Comparison of ENCODE assay signal across 26 cellular contexts in genomic region chr2:150449856-150450255, GRCh38. TPM values are rescaled to one million over a fixed set of nuclear protein-coding genes. Genes with fewer than 3 reads are reported as not detected.
DNase-seq lines count a peak whose midpoint lies in the region; ATAC-seq and TF ChIP-seq lines count a peak whose summit lies in the region.
"Had no signal": no experiment of that assay in that cellular context is flagged by ENCODE, and none has a peak within 500 bp of the region (broad histone marks: within the 10 kb centered on the region; RNA-seq: fewer than 3 reads in every experiment).

No MANE protein-coding gene starts in this region.

- ATAC-seq in DND-41 (ENCODE audit: insufficient read depth, low read depth) (peak; percentile 91), GM18867 (IDR thresholded peaks at IDR 0.05; ENCODE audit: unreplicated experiment) (no peak), HG03442 (IDR thresholded peaks at IDR 0.05; ENCODE audit: unreplicated experiment) (no peak), heart right ventricle (no peak)
- ATAC-seq: activated T-cell treated with anti-CD3 and anti-CD28 coated beads, Interleukin-2, amount 50 U/mL, for 72 hours; left colon had no signal

- no peak overlapping the region for H3K27ac ChIP-seq in ACC112 (ENCODE audit: low read depth, low read length)
- H3K27ac ChIP-seq in DND-41 (ENCODE audit: low read length): peak overlapping the region; percentile 78
- H3K27ac ChIP-seq in epithelial cell of prostate: peak overlapping the region; percentile 41
- H3K27ac ChIP-seq in heart right ventricle: no peak overlapping the region
- H3K27ac ChIP-seq: ascending aorta, thoracic aorta had no signal

- no peaks in the 10 kb centered on the region for H4K20me1 ChIP-seq in DND-41 (ENCODE audit: insufficient read depth, low read length)

- peak overlapping the region; percentile 29; the same call in 1 of the 2 replicates for H3K9ac ChIP-seq in DND-41 (ENCODE audit: low read depth, low read length)

- no peaks in the 10 kb centered on the region for H3K9me3 ChIP-seq in DND-41 (ENCODE audit: insufficient read depth, low read length, severe bottlenecking)
- H3K9me3 ChIP-seq in heart right ventricle: peaks cover 0 to 5% (median 0%) of the 10 kb centered on the region in 11 donors
- H3K9me3 ChIP-seq: ascending aorta, thoracic aorta had no signal

- H3K27me3 ChIP-seq in ACC112 (ENCODE audit: insufficient read depth, low read length) (no peaks in the 10 kb centered on the region), DND-41 (ENCODE audit: insufficient read depth, low read length, poor library complexity) (no peaks in the 10 kb centered on the region), heart right ventricle (no peaks in the 10 kb centered on the region)
- H3K27me3 ChIP-seq: ascending aorta had no signal

- peak overlapping the region; percentile 41 for H3K4me2 ChIP-seq in DND-41 (ENCODE audit: insufficient read depth, low read length)

- H3K4me1 ChIP-seq in ACC112 (ENCODE audit: control insufficient read depth, insufficient read depth, low read length, unreplicated experiment) (peaks cover 12% of the 10 kb centered on the region), DND-41 (ENCODE audit: insufficient read depth, low read length) (peaks cover 50% of the 10 kb centered on the region), heart right ventricle (no peaks in the 10 kb centered on the region)
- H3K4me1 ChIP-seq: ascending aorta had no signal

- no peaks in the 10 kb centered on the region for H3K79me2 ChIP-seq in ACC112 (ENCODE audit: control insufficient read depth, insufficient read depth, low read length, unreplicated experiment)
- H3K79me2 ChIP-seq in DND-41 (ENCODE audit: insufficient read depth, low read length): no peaks in the 10 kb centered on the region

- peak; percentile 71 for DNase-seq in DND-41
- DNase-seq in NCI-H69 (lab: John Stamatoyannopoulos, UW): peak; percentile 71
- peak; percentile 65 for DNase-seq in epithelial cell of prostate (ENCODE audit: low read depth, low spot score)
- no peak for DNase-seq in head of caudate nucleus
- DNase-seq in heart right ventricle: no peak
- DNase-seq: activated CD4-positive, alpha-beta T cell treated with anti-CD3 and anti-CD28 coated beads for 4 hours; activated T-cell treated with anti-CD3 and anti-CD28 coated beads, Interleukin-2, amount 50 U/mL, for 72 hours; CD4-positive, CD25-positive, alpha-beta regulatory T cell; DMS79 treated with DMSO at 0.1 percent for 48 hours; effector CD4-positive, alpha-beta T cell; left colon; mesendoderm; naive B cell; NCI-H2081 treated with DMSO at 0.1 percent for 48 hours; NCI-H510A treated with DMSO at 0.1 percent for 48 hours; nucleus accumbens; SHP77; stimulated activated CD4-positive, alpha-beta T cell treated with anti-CD3 and anti-CD28 coated beads, Interleukin-2, amount 100 ng/mL, for 48 hours; stimulated activated naive CD4-positive, alpha-beta T cell had no signal

- 43 to 46% methylated on average over 3 of the region's 3 CpGs for WGBS in heart right ventricle, 2 donors

- H2AFZ ChIP-seq in ACC112 (ENCODE audit: low read length, unreplicated experiment): peak overlapping the region; percentile 51
- H2AFZ ChIP-seq in DND-41 (ENCODE audit: low read depth, low read length): peak overlapping the region; percentile 41

- no peak overlapping the region for H3K4me3 ChIP-seq in ACC112 (ENCODE audit: low read depth, low read length)
- no peak overlapping the region for H3K4me3 ChIP-seq in DND-41 (ENCODE audit: low read depth in 1 of 2, low read length in 2 of 2)
- no peak overlapping the region for H3K4me3 ChIP-seq in heart right ventricle
- H3K4me3 ChIP-seq: ascending aorta, thoracic aorta had no signal

- peaks cover 4% of the 10 kb centered on the region; the same call in 1 of the 2 replicates for H3K36me3 ChIP-seq in ACC112 (ENCODE audit: insufficient read depth, low read length)
- H3K36me3 ChIP-seq in DND-41 (ENCODE audit: insufficient read depth, low read length): no peaks in the 10 kb centered on the region
- H3K36me3 ChIP-seq in heart right ventricle: no peaks in the 10 kb centered on the region
- H3K36me3 ChIP-seq: ascending aorta, thoracic aorta had no signal

- intact Hi-C loops in head of caudate nucleus (cut with DNase I) (loop anchor here (10.0 kb wide), 1 partner anchor 1075 kb away; no protein-coding TSS in a partner anchor), heart right ventricle (cut with DNase I) (no loop called here)

- TF ChIP-seq CTCF in DND-41 (IDR thresholded peaks at IDR 0.05; ENCODE audit: borderline replicate concordance, extremely low read depth, low read length, poor library complexity, severe bottlenecking): no peak
- no peak for TF ChIP-seq CTCF in heart right ventricle (IDR thresholded peaks at IDR 0.05)

RNA-seq across cellular contexts. Expression of gene RND3, which starts 37.6 kb away (rescaled TPM):
- total RNA-seq in heart right ventricle: 10 to 100 TPM; 20.7 to 74.3 (median 41.0) TPM
- 10 to 100 TPM; 15.4 to 22.3 TPM for polyA plus RNA-seq in heart right ventricle
- total RNA-seq: activated CD8-positive, alpha-beta memory T cell treated with anti-CD3 and anti-CD28 coated beads for 36 hours; activated T-cell treated with anti-CD3 and anti-CD28 coated beads, Interleukin-2, amount 50 U/mL, for 72 hours; CD4-positive, CD25-positive, alpha-beta regulatory T cell; T-helper 1 cell treated with Interleukin-12 subunit alpha and Interleukin-12 subunit beta and Interleukin-4 antibody, amounts not matched to agents 30 ng/mL and 1 ng/mL, for 36 hours had no signal
- polyA plus RNA-seq: CD4-positive, CD25-positive, alpha-beta regulatory T cell had no signal

Comparison
In these comparisons a context has a peak if more than half of its experiments do, and no peak if none do; other contexts are left out.
1. H3K27ac ChIP-seq: peak in DND-41 (single experiment) and epithelial cell of prostate (single experiment); none in ACC112 (single experiment) and heart right ventricle (0 of 10).
2. DNase-seq: peak in DND-41 (single experiment), NCI-H69 (single experiment) and epithelial cell of prostate (single experiment); none in head of caudate nucleus (0 of 42) and heart right ventricle (0 of 2).